Comparison of ENCODE assay signal across 10 cellular contexts in genomic region chr3:149968216-149968615, GRCh38. TPM values are rescaled to one million over a fixed set of nuclear protein-coding genes. Genes with fewer than 3 reads are reported as not detected.
DNase-seq lines count a peak whose midpoint lies in the region; ATAC-seq, FAIRE-seq and TF ChIP-seq lines count a peak whose summit lies in the region.
"Had no signal": no experiment of that assay in that cellular context is flagged by ENCODE, and none has a peak within 500 bp of the region (broad histone marks: within the 10 kb centered on the region; RNA-seq: fewer than 3 reads in every experiment).

No MANE protein-coding gene starts in this region.

- H2AFZ ChIP-seq in keratinocyte (ENCODE audit: control insufficient read depth, low read length), result no peak overlapping the region

- no peak overlapping the region for H3K27ac Mint-ChIP-seq in stimulated activated naive B cell treated with anti-CD40 and anti-IgM and Interleukin-4, amounts not matched to agents 10 μg/mL and 1 μg/mL and 100 μg/mL, for 72 hours

- no peaks in the 10 kb centered on the region for H3K9me3 ChIP-seq in keratinocyte (ENCODE audit: control insufficient read depth, low read depth, low read length)

- H3K4me3 Mint-ChIP-seq in stimulated activated naive B cell treated with anti-CD40 and anti-IgM and Interleukin-4, amounts not matched to agents 10 μg/mL and 1 μg/mL and 100 μg/mL, for 72 hours, result no peak overlapping the region

- ATAC-seq in GM18502 (IDR thresholded peaks at IDR 0.05; ENCODE audit: poor library complexity, unreplicated experiment), result no peak
- ATAC-seq in stimulated activated naive B cell treated with anti-CD40 and anti-IgM and Interleukin-4, amounts not matched to agents 10 μg/mL and 1 μg/mL and 100 μg/mL, for 72 hours (replicated peaks), result no peak

- peaks cover 17% of the 10 kb centered on the region for H3K4me1 ChIP-seq in keratinocyte (ENCODE audit: control insufficient read depth, extremely low read depth, insufficient read depth, low read length)

- H3K27me3 ChIP-seq in keratinocyte (ENCODE audit: control insufficient read depth, extremely low read depth, insufficient read depth, low read length), result no peaks in the 10 kb centered on the region

- FAIRE-seq in keratinocyte (lab: Jason Lieb, UNC), result no peak

- H3K4me3 ChIP-seq in AG09309 (ENCODE audit: control insufficient read depth, low read depth, low read length), result peak overlapping the region; percentile 74
- H3K4me3 ChIP-seq in WI38 (ENCODE audit: low read depth, low read length), result peak overlapping the region; percentile 85
- peak overlapping the region in 1 of 3 experiments; percentile 99 for H3K4me3 ChIP-seq in keratinocyte (ENCODE audit: control insufficient read depth in 2 of 3, extremely low read depth in 1 of 3, insufficient read depth in 2 of 3, low read depth in 1 of 3, low read length in 3 of 3)

- no peaks in the 10 kb centered on the region for H3K9me1 ChIP-seq in keratinocyte (ENCODE audit: control insufficient read depth, extremely low read depth, insufficient read depth, low read length)

- DNase-seq in AG09309 (ENCODE audit: low read depth) (no peak), HT1080 (ENCODE audit: low read depth) (peak; percentile 72), keratinocyte (ENCODE audit: low read depth, low spot score) (no peak), superior temporal gyrus (ENCODE audit: extremely low spot score) (no peak), UCSD-AML1 (lab: John Stamatoyannopoulos, UW; ENCODE audit: unreplicated experiment) (no peak)
- no peak for DNase-seq in stimulated activated naive B cell treated with anti-CD40 and anti-IgM and Interleukin-4, amounts not matched to agents 10 μg/mL and 1 μg/mL and 100 μg/mL, for 72 hours
- DNase-seq: head of caudate nucleus, NCI-H226 had no signal

- no peak overlapping the region for H3K9ac ChIP-seq in keratinocyte (ENCODE audit: control insufficient read depth, extremely low read depth, insufficient read depth, low read length)

- TF ChIP-seq CTCF in AG09309 (IDR thresholded peaks at IDR 0.05; ENCODE audit: control insufficient read depth, insufficient read depth, low read depth, low read length, missing control alignments) (no peak), WI38 (IDR thresholded peaks at IDR 0.05; ENCODE audit: low read depth, low read length) (no peak), keratinocyte (optimal IDR thresholded peaks at IDR 0.05 in 1 of 3, IDR thresholded peaks at IDR 0.05 in 1 of 3, conservative IDR thresholded peaks at IDR 0.05 in 1 of 3; ENCODE audit: extremely low read depth in 1 of 3, insufficient read depth in 2 of 3, low read length in 3 of 3) (no peak)

- H3K4me2 ChIP-seq in keratinocyte (ENCODE audit: control insufficient read depth, extremely low read depth, insufficient read depth, low read depth, low read length), result peak overlapping the region; percentile 8

- peaks cover 17 to 29% of the 10 kb centered on the region in 2 donors for H3K4me1 Mint-ChIP-seq in stimulated activated naive B cell treated with anti-CD40 and anti-IgM and Interleukin-4, amounts not matched to agents 10 μg/mL and 1 μg/mL and 100 μg/mL, for 72 hours

- no peak overlapping the region for H3K27ac ChIP-seq in keratinocyte (ENCODE audit: control insufficient read depth, insufficient read depth, low read length)

- peaks cover 65% of the 10 kb centered on the region for H3K79me2 ChIP-seq in keratinocyte (ENCODE audit: control insufficient read depth, insufficient read depth, low read length)

- peaks cover 0 to 6% of the 10 kb centered on the region in 2 donors for H3K36me3 Mint-ChIP-seq in stimulated activated naive B cell treated with anti-CD40 and anti-IgM and Interleukin-4, amounts not matched to agents 10 μg/mL and 1 μg/mL and 100 μg/mL, for 72 hours

- H4K20me1 ChIP-seq in keratinocyte (ENCODE audit: control insufficient read depth, extremely low read depth, insufficient read depth, low read length), result no peaks in the 10 kb centered on the region

- dilution Hi-C loops in keratinocyte (cut with MboI; ENCODE audit: extremely low pct_ligation_motif_present, low sequenced_read_pairs), result no loop called here

- peaks cover 3 to 4% of the 10 kb centered on the region in 2 experiments for H3K36me3 ChIP-seq in keratinocyte (ENCODE audit: control insufficient read depth in 2 of 2, extremely low read depth in 1 of 2, insufficient read depth in 2 of 2, low read length in 2 of 2)

- peaks cover 12 to 13% of the 10 kb centered on the region in 2 donors for H3K27me3 Mint-ChIP-seq in stimulated activated naive B cell treated with anti-CD40 and anti-IgM and Interleukin-4, amounts not matched to agents 10 μg/mL and 1 μg/mL and 100 μg/mL, for 72 hours

- H3K9me3 Mint-ChIP-seq in stimulated activated naive B cell treated with anti-CD40 and anti-IgM and Interleukin-4, amounts not matched to agents 10 μg/mL and 1 μg/mL and 100 μg/mL, for 72 hours, result no peaks in the 10 kb centered on the region

RNA-seq across cellular contexts. Expression of gene PFN2, which starts 2.5 kb away (rescaled TPM):
- total RNA-seq in HT1080 (2014; rRNA removed; shearing (Covaris generic)), result 226 and 261 TPM in 2 replicates
- polyA plus RNA-seq in HT1080 (2015; cell fraction: cytosol; rRNA removed), result 520 and 585 TPM in 2 replicates
- polyA plus RNA-seq in HT1080 (2015; cell fraction: nucleus; rRNA removed), result 298 and 305 TPM in 2 replicates
- polyA plus RNA-seq in keratinocyte, result 253 to 334 TPM (median 304 TPM) in 3 replicates
- polyA plus RNA-seq in keratinocyte (2011; ENCODE audit: low read depth), result 62.2 TPM
- 320 and 522 TPM in 2 replicates for polyA plus RNA-seq in keratinocyte (2011; cell fraction: cytosol; rRNA removed)
- polyA plus RNA-seq in keratinocyte (2011; cell fraction: nucleus; rRNA removed), result 174 and 191 TPM in 2 replicates
- polyA plus RNA-seq in keratinocyte (2012; ENCODE audit: low replicate concordance), result 74.3 and 130 TPM in 2 replicates
- polyA minus RNA-seq in keratinocyte, result 37.6 to 179 TPM (median 170 TPM) in 3 replicates
- polyA minus RNA-seq in keratinocyte (2011; cell fraction: cytosol; rRNA and poly(A)+ RNA removed), result 157 TPM
- polyA minus RNA-seq in keratinocyte (2011; cell fraction: nucleus; rRNA and poly(A)+ RNA removed), result 31.0 and 53.1 TPM in 2 replicates
